In genomic region chr4:88981993-88982392, GRCh38 we compare ENCODE assay signal across 14 cellular contexts.
DNase-seq lines count a peak whose midpoint lies in the region; ATAC-seq lines count a peak whose summit lies in the region.
"Had no signal": no experiment of that assay in that cellular context is flagged by ENCODE, and none has a peak within 500 bp of the region (broad histone marks: within the 10 kb centered on the region; RNA-seq: fewer than 3 reads in every experiment).

No MANE protein-coding gene starts in this region.

- H3K4me1 Mint-ChIP-seq in activated T-cell treated with anti-CD3 and anti-CD28 coated beads, Interleukin-2, amount 50 U/mL, for 72 hours (ENCODE audit: low read depth), result no peaks in the 10 kb centered on the region

- H3K4me3 Mint-ChIP-seq in activated T-cell treated with anti-CD3 and anti-CD28 coated beads, Interleukin-2, amount 50 U/mL, for 72 hours, result no peak overlapping the region
- H3K4me3 Mint-ChIP-seq: activated T-helper 1 cell treated with anti-CD3 and anti-CD28 coated beads, Interleukin-12 subunit alpha, Interleukin-12 subunit beta, Interleukin-2, Interleukin-4 antibody, amounts not matched to agents 30 ng/mL and 10 ng/mL and 1 ng/mL, durations not matched to agents 14 hours and 24 hours and 36 hours had no signal

- H3K36me3 Mint-ChIP-seq in activated T-cell treated with anti-CD3 and anti-CD28 coated beads, Interleukin-2, amount 50 U/mL, for 72 hours (ENCODE audit: insufficient read depth in 2 of 2), result no peaks in the 10 kb centered on the region

- H3K27ac Mint-ChIP-seq in activated T-cell treated with anti-CD3 and anti-CD28 coated beads, Interleukin-2, amount 50 U/mL, for 72 hours, result no peak overlapping the region
- H3K27ac Mint-ChIP-seq: activated T-helper 1 cell treated with anti-CD3 and anti-CD28 coated beads, Interleukin-12 subunit alpha, Interleukin-12 subunit beta, Interleukin-2, Interleukin-4 antibody, amounts not matched to agents 30 ng/mL and 10 ng/mL and 1 ng/mL, durations not matched to agents 14 hours and 24 hours and 36 hours had no signal

- DNase-seq in medulla oblongata (ENCODE audit: extremely low spot score) (no peak), NCI-H1092 (lab: John Stamatoyannopoulos, UW) (no peak)
- DNase-seq in activated T-cell treated with anti-CD3 and anti-CD28 coated beads, Interleukin-2, amount 50 U/mL, for 72 hours, result no peak
- no peak for DNase-seq in activated T-cell treated with anti-CD3 and anti-CD28 coated beads, Interleukin-2, amount 50 U/mL, for 48 hours
- DNase-seq: activated CD4-positive, alpha-beta T cell treated with anti-CD3 and anti-CD28 coated beads, Interleukin-2, amount 50 U/mL, for 1 hour; esophagus squamous epithelium; mucosa of descending colon; NCI-H510A; occipital lobe had no signal

- ATAC-seq in GM18867 (IDR thresholded peaks at IDR 0.05; ENCODE audit: unreplicated experiment), result peak; percentile 74
- peak; percentile 78 for ATAC-seq in GM21381 (IDR thresholded peaks at IDR 0.05; ENCODE audit: unreplicated experiment)
- peak; percentile 60 for ATAC-seq in HG02970 (IDR thresholded peaks at IDR 0.05; ENCODE audit: low FRiP score, unreplicated experiment)
- ATAC-seq in HG03558 (IDR thresholded peaks at IDR 0.05; ENCODE audit: extremely low read depth, unreplicated experiment), result peak; percentile 72
- ATAC-seq in activated T-cell treated with anti-CD3 and anti-CD28 coated beads, Interleukin-2, amount 50 U/mL, for 72 hours (replicated peaks in 1 of 2), result no peak
- ATAC-seq: mucosa of descending colon had no signal

- no peaks in the 10 kb centered on the region for H3K9me3 Mint-ChIP-seq in activated T-cell treated with anti-CD3 and anti-CD28 coated beads, Interleukin-2, amount 50 U/mL, for 72 hours
- H3K9me3 Mint-ChIP-seq: activated T-helper 1 cell treated with anti-CD3 and anti-CD28 coated beads, Interleukin-12 subunit alpha, Interleukin-12 subunit beta, Interleukin-2, Interleukin-4 antibody, amounts not matched to agents 30 ng/mL and 10 ng/mL and 1 ng/mL, durations not matched to agents 14 hours and 24 hours and 36 hours had no signal

- H3K27me3 Mint-ChIP-seq in activated T-cell treated with anti-CD3 and anti-CD28 coated beads, Interleukin-2, amount 50 U/mL, for 72 hours (ENCODE audit: low read depth), result no peaks in the 10 kb centered on the region

Comparison
In these comparisons a context has a peak if more than half of its experiments do, and no peak if none do; other contexts are left out.
1. ATAC-seq: peak in GM18867 (single experiment), GM21381 (single experiment), HG02970 (single experiment) and HG03558 (single experiment); none in activated T-cell treated with anti-CD3 and anti-CD28 coated beads, Interleukin-2, amount 50 U/mL, for 72 hours (0 of 2).